Comparison of ENCODE assay signal across 8 cellular contexts in genomic region chr6:44738652-44739141, GRCh38.
DNase-seq lines count a peak whose midpoint lies in the region; ATAC-seq and TF ChIP-seq lines count a peak whose summit lies in the region.

No MANE protein-coding gene starts in this region.

- no peaks in the 10 kb centered on the region for H3K36me3 Mint-ChIP-seq in CD8-positive, alpha-beta T cell

- no peak overlapping the region for H3K4me3 Mint-ChIP-seq in CD8-positive, alpha-beta T cell

- no peak overlapping the region for H3K9ac ChIP-seq in Karpas-422 (ENCODE audit: low read length)

- no peak overlapping the region for H2AFZ ChIP-seq in Karpas-422 (ENCODE audit: low read length)

- H3K27ac ChIP-seq in Karpas-422 (ENCODE audit: low read length): no peak overlapping the region
- no peak overlapping the region for H3K27ac ChIP-seq in CD8-positive, alpha-beta T cell (ENCODE audit: low read depth, low read length)

- H3K4me1 ChIP-seq in Karpas-422 (ENCODE audit: low read length): no peaks in the 10 kb centered on the region
- H3K4me1 ChIP-seq in CD8-positive, alpha-beta T cell (ENCODE audit: insufficient read depth, low read length): no peaks in the 10 kb centered on the region

- H3K9me3 Mint-ChIP-seq in CD8-positive, alpha-beta T cell: no peaks in the 10 kb centered on the region

- H3K27me3 ChIP-seq in Karpas-422 (ENCODE audit: low read length): no peaks in the 10 kb centered on the region
- H3K27me3 ChIP-seq in CD8-positive, alpha-beta T cell (ENCODE audit: insufficient read depth, low read length): no peaks in the 10 kb centered on the region

- no peaks in the 10 kb centered on the region for H3K79me2 ChIP-seq in Karpas-422 (ENCODE audit: low read length)

- no peak for TF ChIP-seq CTCF in cardiac fibroblast (IDR thresholded peaks at IDR 0.05; ENCODE audit: low read depth, low read length)
- no peak for TF ChIP-seq CTCF in CD8-positive, alpha-beta T cell (IDR thresholded peaks at IDR 0.05)

- no peaks in the 10 kb centered on the region for H3K9me3 ChIP-seq in Karpas-422 (ENCODE audit: low read length)
- H3K9me3 ChIP-seq in CD8-positive, alpha-beta T cell (ENCODE audit: low read length): no peaks in the 10 kb centered on the region

- no peaks in the 10 kb centered on the region for H4K20me1 ChIP-seq in Karpas-422 (ENCODE audit: insufficient read depth, low read depth, low read length)

- DNase-seq in EL: peak; percentile 69
- peak; percentile 29 for DNase-seq in HCEC 1CT
- DNase-seq in cardiac fibroblast (ENCODE audit: low read depth in 2 of 2): peak; percentile 72 to 88
- DNase-seq in myocyte (ENCODE audit: low read depth): peak; percentile 45
- DNase-seq in Karpas-422: no peak
- DNase-seq in CD8-positive, alpha-beta T cell: no peak
- no peak for DNase-seq in NCI-H2196 treated with DMSO at 0.1 percent for 48 hours (lab: John Stamatoyannopoulos, UW; ENCODE audit: unreplicated experiment)

- no peaks in the 10 kb centered on the region for H3K36me3 ChIP-seq in Karpas-422 (ENCODE audit: insufficient read depth, low read length)
- no peaks in the 10 kb centered on the region for H3K36me3 ChIP-seq in CD8-positive, alpha-beta T cell (ENCODE audit: insufficient read depth, low read length)

- POLR2A ChIA-PET in CD8-positive, alpha-beta T cell (lab: Charles Lee): no interaction called here

- H3K27ac Mint-ChIP-seq in CD8-positive, alpha-beta T cell: no peak overlapping the region

- intact Hi-C loops in CD8-positive, alpha-beta T cell (cut with DNase I, micrococcal nuclease): no loop called here

- no peak overlapping the region for H3K4me2 ChIP-seq in Karpas-422 (ENCODE audit: low read depth, low read length, poor library complexity, severe bottlenecking)

- no peak for ATAC-seq in CD8-positive, alpha-beta T cell
- ATAC-seq in HG03520 (IDR thresholded peaks at IDR 0.05; ENCODE audit: unreplicated experiment): no peak

- no peaks in the 10 kb centered on the region for H3K9me2 ChIP-seq in Karpas-422 (replicated peaks; ENCODE audit: insufficient read depth, low read length)

- H3K4me1 Mint-ChIP-seq in CD8-positive, alpha-beta T cell (ENCODE audit: low read depth): no peaks in the 10 kb centered on the region

- no peak overlapping the region for H3K4me3 ChIP-seq in cardiac fibroblast (replicated peaks in 1 of 2; ENCODE audit: low read depth in 2 of 2, low read length in 2 of 2)
- H3K4me3 ChIP-seq in Karpas-422 (ENCODE audit: low read length): no peak overlapping the region
- H3K4me3 ChIP-seq in CD8-positive, alpha-beta T cell (ENCODE audit: low read depth, low read length): no peak overlapping the region

- H3K27me3 Mint-ChIP-seq in CD8-positive, alpha-beta T cell (ENCODE audit: low read depth): no peaks in the 10 kb centered on the region

- CTCF ChIA-PET in CD8-positive, alpha-beta T cell (lab: Charles Lee): no interaction called here

Comparison
In these comparisons a context has a peak if more than half of its experiments do, and no peak if none do; other contexts are left out.
1. DNase-seq: peak in EL (single experiment), HCEC 1CT (single experiment), cardiac fibroblast (2 of 2) and myocyte (single experiment); none in Karpas-422 (single experiment), CD8-positive, alpha-beta T cell (0 of 7) and NCI-H2196 treated with DMSO at 0.1 percent for 48 hours (single experiment).